ENCODE assay signal across 20 cellular contexts in genomic region chr2:138671566-138671965, GRCh38.
DNase-seq lines count a peak whose midpoint lies in the region; ATAC-seq, FAIRE-seq and TF ChIP-seq lines count a peak whose summit lies in the region.
"Had no signal": no experiment of that assay in that cellular context is flagged by ENCODE, and none has a peak within 500 bp of the region (broad histone marks: within the 10 kb centered on the region; RNA-seq: fewer than 3 reads in every experiment).

No MANE protein-coding gene starts in this region.

- H4K5ac ChIP-seq in H1 (ENCODE audit: insufficient read length, low read depth, low read length): no peak overlapping the region

- no peak for TF ChIP-seq EP300 in H1 (IDR thresholded peaks at IDR 0.05; ENCODE audit: borderline replicate concordance in 1 of 2, low read depth in 2 of 2, low read length in 2 of 2)

- H2BK20ac ChIP-seq in H1 (ENCODE audit: low read length): peak overlapping the region; percentile 41; the same call in 1 of the 2 replicates

- POLR2A ChIA-PET in H1 (lab: Charles Lee; ENCODE audit: partially characterized antibody) (no interaction called here), A673 (lab: Charles Lee; ENCODE audit: low non-redundant PET) (no interaction called here)

- H3K27ac ChIP-seq in H1 (ENCODE audit: low read depth, low read length) (no peak overlapping the region), neuronal stem cell (replicated peaks; ENCODE audit: low read length) (no peak overlapping the region), right lobe of liver (no peak overlapping the region), A673 (ENCODE audit: low read depth, low read length, poor library complexity, severe bottlenecking) (no peak overlapping the region)
- H3K27ac ChIP-seq: A549 had no signal

- intact Hi-C loops in Right ventricle myocardium inferior (cut with DNase I) (no loop called here), cardiac septum (cut with DNase I) (no loop called here), right lobe of liver (cut with DNase I) (no loop called here), A673 (cut with micrococcal nuclease; ENCODE audit: unreplicated experiment) (no loop called here)

- peak overlapping the region; percentile 66; the same call in 1 of the 2 replicates for H3K18ac ChIP-seq in H1 (ENCODE audit: extremely low read depth, low read length)
- no peak overlapping the region for H3K18ac ChIP-seq in neuronal stem cell (ENCODE audit: low read length)

- H3K4me1 ChIP-seq in H1 (replicated peaks in 1 of 4; ENCODE audit: control insufficient read depth in 3 of 4, insufficient read depth in 4 of 4, low read length in 3 of 4): peaks cover 1 to 12% (median 10%) of the 10 kb centered on the region in 4 experiments
- H3K4me1 ChIP-seq in neuronal stem cell (ENCODE audit: control insufficient read depth in 2 of 2, insufficient read depth in 1 of 2, low read depth in 1 of 2, low read length in 2 of 2): no peaks in the 10 kb centered on the region
- no peaks in the 10 kb centered on the region for H3K4me1 ChIP-seq in right lobe of liver
- H3K4me1 ChIP-seq in A673 (ENCODE audit: insufficient read depth, low read length, poor library complexity, severe bottlenecking): no peaks in the 10 kb centered on the region
- H3K4me1 ChIP-seq: A549 had no signal

- H3K79me2 ChIP-seq in H1 (ENCODE audit: control insufficient read depth in 1 of 2, insufficient read depth in 2 of 2, low read length in 2 of 2): no peaks in the 10 kb centered on the region

- no peak overlapping the region for H2BK12ac ChIP-seq in H1 (ENCODE audit: low read depth, low read length)
- H2BK12ac ChIP-seq in neuronal stem cell (ENCODE audit: low read length): no peak overlapping the region

- H3K4ac ChIP-seq in H1 (replicated peaks; ENCODE audit: insufficient read length, low read depth, low read length) (peak overlapping the region; percentile 34), neuronal stem cell (ENCODE audit: low read length) (no peak overlapping the region)

- TF ChIP-seq RAD21 in H1 (IDR thresholded peaks at IDR 0.05 in 1 of 2, conservative IDR thresholded peaks at IDR 0.05 in 1 of 2; ENCODE audit: low read depth in 2 of 2, low read length in 2 of 2): no peak

- H2BK15ac ChIP-seq in H1 (ENCODE audit: low read length): no peak overlapping the region
- H2BK15ac ChIP-seq in neuronal stem cell (ENCODE audit: low read length): no peak overlapping the region

- H2AFZ ChIP-seq in H1 (ENCODE audit: low read length): no peak overlapping the region
- no peak overlapping the region for H2AFZ ChIP-seq in neuronal stem cell (ENCODE audit: low read length)

- peak; percentile 45 for DNase-seq in Right ventricle myocardium inferior (ENCODE audit: missing footprints)
- DNase-seq in cardiac septum (ENCODE audit: low spot score): no peak
- DNase-seq in H1 (ENCODE audit: low read depth in 1 of 2, low spot score in 2 of 2): no peak
- no peak for DNase-seq in neuronal stem cell (ENCODE audit: low spot score)
- DNase-seq in right lobe of liver: no peak
- no peak for DNase-seq in A673 (ENCODE audit: low spot score)
- DNase-seq: 8988T; C1 segment of cervical spinal cord; Calu3; CD4-positive, alpha-beta memory T cell; COR-L47; DMS53; DMS79 treated with DMSO at 0.1 percent for 48 hours; GF-D8; H9 had no signal

- H3K14ac ChIP-seq in H1 (ENCODE audit: insufficient read length) (no peak overlapping the region), neuronal stem cell (ENCODE audit: low read length) (no peak overlapping the region)

- H3K9ac ChIP-seq in H1 (replicated peaks in 1 of 4; ENCODE audit: extremely low read depth in 1 of 4, low read depth in 3 of 4, low read length in 3 of 4) (no peak overlapping the region), neuronal stem cell (ENCODE audit: low read depth, low read length, poor library complexity) (no peak overlapping the region)

- no peak for TF ChIP-seq POLR2A in H1 (IDR thresholded peaks at IDR 0.05; ENCODE audit: control extremely low read depth in 1 of 2, low read depth in 2 of 2, low read length in 2 of 2)
- no peak for TF ChIP-seq POLR2A in right lobe of liver (IDR thresholded peaks at IDR 0.05)

- no peak overlapping the region for H2BK5ac ChIP-seq in H1 (ENCODE audit: low read depth, low read length)
- no peak overlapping the region for H2BK5ac ChIP-seq in neuronal stem cell (ENCODE audit: low read length)

- CTCF ChIA-PET in H1 (lab: Charles Lee; ENCODE audit: partially characterized antibody): no interaction called here
- CTCF ChIA-PET in A673 (lab: Charles Lee): no interaction called here

- no peak overlapping the region for H3K56ac ChIP-seq in H1 (replicated peaks; ENCODE audit: insufficient read length, low read depth, low read length)

- peak overlapping the region in 1 of 2 experiments; percentile 61; a peak in 2 of 4 replicates for H3K4me2 ChIP-seq in H1 (ENCODE audit: insufficient read depth in 1 of 2, low read depth in 2 of 2, low read length in 2 of 2)
- H3K4me2 ChIP-seq in neuronal stem cell (ENCODE audit: insufficient read depth, low read length, poor library complexity, severe bottlenecking): no peak overlapping the region
- H3K4me2 ChIP-seq: A549 had no signal

- H3K4me3 ChIP-seq in H1 (ENCODE audit: extremely low read depth in 1 of 4, insufficient read depth in 2 of 4, low read depth in 3 of 4, low read length in 4 of 4) (no peak overlapping the region), neuronal stem cell (ENCODE audit: low read length in 2 of 2) (no peak overlapping the region), right lobe of liver (no peak overlapping the region), A673 (ENCODE audit: low read depth, low read length, poor library complexity, severe bottlenecking) (no peak overlapping the region)
- H3K4me3 ChIP-seq: A549 had no signal

- H3K23ac ChIP-seq in H1 (ENCODE audit: insufficient read length) (no peak overlapping the region), neuronal stem cell (ENCODE audit: low read depth, low read length, poor library complexity) (no peak overlapping the region)

- H2AK5ac ChIP-seq in H1 (ENCODE audit: low read depth, low read length) (no peak overlapping the region), neuronal stem cell (ENCODE audit: low read depth, low read length) (no peak overlapping the region)

- 85% methylated on average over 10 of the region's 10 CpGs; no CpG with 5 or more reads in 1 of the 2 experiments for WGBS in H1 (ENCODE audit: extremely low coverage in 1 of 2, insufficient coverage in 1 of 2, insufficient read length in 1 of 2, insufficient replicate concordance in 2 of 2, low coverage in 1 of 2, low lambda C conversion rate in 2 of 2, missing lambda C conversion rate in 1 of 2), 2 experiments
- no CpG with 5 or more reads among the region's 10 CpGs for WGBS in neuronal stem cell (ENCODE audit: extremely low coverage in 2 of 2, insufficient read length in 2 of 2, insufficient replicate concordance in 1 of 2), 2 donors
- WGBS in right lobe of liver (ENCODE audit: insufficient coverage, low coverage, low lambda C conversion rate, missing lambda C conversion rate): 85% methylated on average over 10 of the region's 10 CpGs

- H3K36me3 ChIP-seq in H1 (ENCODE audit: control insufficient read depth in 2 of 4, insufficient read depth in 4 of 4, low read length in 3 of 4) (no peaks in the 10 kb centered on the region), neuronal stem cell (replicated peaks in 1 of 2; ENCODE audit: control insufficient read depth in 2 of 2, insufficient read depth in 2 of 2, low read length in 2 of 2) (peaks cover 0 to 2% of the 10 kb centered on the region in 2 donors), right lobe of liver (no peaks in the 10 kb centered on the region), A673 (ENCODE audit: insufficient read depth, low read length, poor library complexity, severe bottlenecking) (no peaks in the 10 kb centered on the region)

- H3K27me3 ChIP-seq in H1 (replicated peaks in 1 of 4; ENCODE audit: control insufficient read depth in 3 of 4, extremely low read depth in 1 of 4, insufficient read depth in 3 of 4, low read length in 3 of 4): no peaks in the 10 kb centered on the region
- H3K27me3 ChIP-seq in neuronal stem cell (ENCODE audit: control insufficient read depth in 3 of 3, insufficient read depth in 3 of 3, low read depth in 1 of 3, low read length in 3 of 3): no peaks in the 10 kb centered on the region
- H3K27me3 ChIP-seq in right lobe of liver: no peaks in the 10 kb centered on the region
- no peaks in the 10 kb centered on the region for H3K27me3 ChIP-seq in A673 (replicated peaks; ENCODE audit: insufficient read depth, low read depth, low read length, poor library complexity)

- peak overlapping the region; percentile 36 for H4K91ac ChIP-seq in H1 (replicated peaks; ENCODE audit: insufficient read length, low read length)
- H4K91ac ChIP-seq in neuronal stem cell (ENCODE audit: low read depth, low read length, poor library complexity): no peak overlapping the region

- ATAC-seq in Right ventricle myocardium inferior: no peak
- no peak for ATAC-seq in HG03108 (IDR thresholded peaks at IDR 0.05; ENCODE audit: unreplicated experiment)
- no peak for ATAC-seq in right lobe of liver
- ATAC-seq: A549, HCT116 had no signal

- H3K23me2 ChIP-seq in H1 (ENCODE audit: low read depth, low read length): no peaks in the 10 kb centered on the region

- no peaks in the 10 kb centered on the region for H4K20me1 ChIP-seq in H1 (replicated peaks in 1 of 2; ENCODE audit: control insufficient read depth in 1 of 2, insufficient read depth in 2 of 2, low read length in 2 of 2)

- H3K9me3 ChIP-seq in H1 (ENCODE audit: insufficient read depth in 2 of 2, low read depth in 1 of 2, low read length in 1 of 2): no peaks in the 10 kb centered on the region
- H3K9me3 ChIP-seq in neuronal stem cell (replicated peaks in 1 of 2; ENCODE audit: control insufficient read depth in 2 of 2, insufficient read depth in 1 of 2, low read depth in 1 of 2, low read length in 2 of 2): no peaks in the 10 kb centered on the region
- H3K9me3 ChIP-seq in right lobe of liver: no peaks in the 10 kb centered on the region
- no peaks in the 10 kb centered on the region for H3K9me3 ChIP-seq in A673 (ENCODE audit: low read depth, low read length, poor library complexity, severe bottlenecking)
- H3K9me3 ChIP-seq: A549 had no signal

- TF ChIP-seq CTCF in H1 (IDR thresholded peaks at IDR 0.05; ENCODE audit: control extremely low read depth in 1 of 3, insufficient read depth in 1 of 3, low read depth in 1 of 3, low read length in 3 of 3) (no peak), right lobe of liver (IDR thresholded peaks at IDR 0.05) (no peak), A673 (conservative IDR thresholded peaks at IDR 0.05; ENCODE audit: low read depth, low read length) (no peak)

- H2BK120ac ChIP-seq in H1 (replicated peaks; ENCODE audit: low read depth, low read length) (peak overlapping the region; percentile 66), neuronal stem cell (ENCODE audit: low read depth, low read length) (no peak overlapping the region)

- H3K79me1 ChIP-seq in H1 (ENCODE audit: low read depth, low read length) (no peaks in the 10 kb centered on the region), neuronal stem cell (ENCODE audit: low read depth, low read length) (no peaks in the 10 kb centered on the region)

- no peak for FAIRE-seq in H1 (lab: Jason Lieb, UNC)
- FAIRE-seq: A549, GM12891, GM18507 had no signal

- no TSS peak for BruUV-seq in A673 (replicated peaks; lab: Mats Ljungman, UMichigan)

- H4K8ac ChIP-seq in H1 (ENCODE audit: extremely low read depth, insufficient read depth, low read length): no peak overlapping the region
- H4K8ac ChIP-seq in neuronal stem cell (ENCODE audit: low read depth, low read length): peak overlapping the region; percentile 78
